Comparison of ENCODE assay signal across 1 cellular context in the genomic region with DNA sequence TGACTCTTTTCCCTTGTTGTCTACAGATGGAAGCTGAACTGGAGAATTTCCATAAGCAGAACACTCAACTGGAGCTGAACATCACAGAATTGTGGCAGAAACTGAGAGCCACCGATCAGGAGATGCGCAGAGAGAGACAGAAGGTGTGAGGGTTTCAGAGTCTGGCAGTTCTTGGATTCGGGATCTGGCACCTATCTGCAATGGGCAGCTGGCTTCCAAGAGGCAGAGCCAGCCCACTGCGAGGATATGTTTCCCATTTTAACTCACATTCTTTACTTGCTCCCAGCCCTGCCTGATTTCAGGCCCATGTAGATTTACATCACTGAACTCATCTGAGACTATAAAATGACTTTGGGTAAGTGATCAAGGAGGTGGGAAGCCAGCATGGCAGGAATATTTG.
TF ChIP-seq lines count a peak whose summit lies in the region.

No MANE protein-coding gene starts in this region.

TF ChIP-seq in HepG2, 621 proteins besides CTCF, POLR2A, EP300 and RAD21:
- TF ChIP-seq ZNF724P (CRISPR knock-in tag; IDR thresholded peaks at IDR 0.05; ENCODE audit: borderline replicate concordance) (no peak), TARDBP (CRISPR knock-in tag; IDR thresholded peaks at IDR 0.05) (no peak), ZNF570 (CRISPR knock-in tag; IDR thresholded peaks at IDR 0.05; ENCODE audit: borderline replicate concordance) (no peak), ZBED4 (CRISPR knock-in tag; IDR thresholded peaks at IDR 0.05; ENCODE audit: borderline replicate concordance) (no peak), SIX1 (CRISPR knock-in tag; IDR thresholded peaks at IDR 0.05; ENCODE audit: borderline replicate concordance) (no peak), ZNF446 (CRISPR knock-in tag; IDR thresholded peaks at IDR 0.05) (no peak), HES4 (CRISPR knock-in tag; IDR thresholded peaks at IDR 0.05; ENCODE audit: borderline replicate concordance) (no peak), ZKSCAN8 (CRISPR knock-in tag; IDR thresholded peaks at IDR 0.05; ENCODE audit: borderline replicate concordance) (no peak)
